10 cellular contexts compared by ENCODE assay signal in genomic region chr11:99693941-99694492, GRCh38.
DNase-seq lines count a peak whose midpoint lies in the region; ATAC-seq, FAIRE-seq and TF ChIP-seq lines count a peak whose summit lies in the region.
"Had no signal": no experiment of that assay in that cellular context is flagged by ENCODE, and none has a peak within 500 bp of the region (broad histone marks: within the 10 kb centered on the region; RNA-seq: fewer than 3 reads in every experiment).

No MANE protein-coding gene starts in this region.

- peak overlapping the region; percentile 60 for H3K27ac ChIP-seq in RWPE2 (ENCODE audit: poor library complexity, severe bottlenecking)
- H3K27ac ChIP-seq in smooth muscle cell (ENCODE audit: low read depth): peak overlapping the region; percentile 45
- no peak overlapping the region for H3K27ac ChIP-seq in testis

- peak; percentile 92 for ATAC-seq in RWPE2 (ENCODE audit: low read depth)
- ATAC-seq in GM19452 (IDR thresholded peaks at IDR 0.05; ENCODE audit: unreplicated experiment): no peak
- ATAC-seq: effector memory CD8-positive, alpha-beta T cell had no signal

- peak overlapping the region; percentile 66 for H3K4me2 ChIP-seq in smooth muscle cell

- H3K36me3 ChIP-seq in RWPE2 (ENCODE audit: low read depth): no peaks in the 10 kb centered on the region
- no peaks in the 10 kb centered on the region for H3K36me3 ChIP-seq in smooth muscle cell (ENCODE audit: low read depth)
- H3K36me3 ChIP-seq in testis (ENCODE audit: low read depth, missing control alignments): no peaks in the 10 kb centered on the region

- intact Hi-C loops in testis (cut with DNase I; ENCODE audit: low total_unique reads): no loop called here

- no peaks in the 10 kb centered on the region for H3F3A ChIP-seq in smooth muscle cell (ENCODE audit: low read depth)

- TF ChIP-seq CTCF in RWPE2 (IDR thresholded peaks at IDR 0.05; ENCODE audit: poor library complexity, severe bottlenecking): no peak
- TF ChIP-seq CTCF in fibroblast of mammary gland (conservative IDR thresholded peaks at IDR 0.05; ENCODE audit: control insufficient read depth, insufficient read depth, low read depth, low read length): no peak
- TF ChIP-seq CTCF in smooth muscle cell (IDR thresholded peaks at IDR 0.05; ENCODE audit: borderline replicate concordance, insufficient read depth, poor library complexity, severe bottlenecking): no peak
- TF ChIP-seq CTCF in testis (IDR thresholded peaks at IDR 0.05): no peak

- no peak for TF ChIP-seq POLR2A in testis (IDR thresholded peaks at IDR 0.05)

- no peaks in the 10 kb centered on the region for H3K27me3 ChIP-seq in RWPE2 (ENCODE audit: insufficient read depth, poor library complexity, severe bottlenecking)
- no peaks in the 10 kb centered on the region for H3K27me3 ChIP-seq in smooth muscle cell (ENCODE audit: low read depth)
- no peaks in the 10 kb centered on the region for H3K27me3 ChIP-seq in testis

- H3K4me3 ChIP-seq in RWPE2 (ENCODE audit: severe bottlenecking) (no peak overlapping the region), fibroblast of mammary gland (ENCODE audit: control insufficient read depth, low read depth, low read length) (no peak overlapping the region), smooth muscle cell (no peak overlapping the region), testis (no peak overlapping the region)

- WGBS in smooth muscle cell (ENCODE audit: low lambda C conversion rate): 43% methylated on average over 6 of the region's 6 CpGs
- WGBS in testis, 2 donors: 73 to 74% methylated on average over 6 of the region's 6 CpGs

- H3K9me3 ChIP-seq in RWPE2 (ENCODE audit: severe bottlenecking) (no peaks in the 10 kb centered on the region), smooth muscle cell (replicated peaks; ENCODE audit: low read depth) (no peaks in the 10 kb centered on the region), testis (no peaks in the 10 kb centered on the region)

- H3K4me1 ChIP-seq in RWPE2 (ENCODE audit: insufficient read depth, poor library complexity, severe bottlenecking) (peaks cover 16% of the 10 kb centered on the region), smooth muscle cell (ENCODE audit: low read depth) (no peaks in the 10 kb centered on the region), testis (no peaks in the 10 kb centered on the region)

- peak; percentile 23 for FAIRE-seq in HTR-8/SVneo (lab: Jason Lieb, UNC)

- H3K9ac ChIP-seq in smooth muscle cell (ENCODE audit: low read depth): no peak overlapping the region

- peak overlapping the region; percentile 51 for H2AFZ ChIP-seq in smooth muscle cell (ENCODE audit: low read depth)

- DNase-seq in HTR-8/SVneo (ENCODE audit: insufficient read length, low spot score): peak; percentile 37
- no peak for DNase-seq in RWPE2 (ENCODE audit: low spot score)
- peak; percentile 66 for DNase-seq in fibroblast of mammary gland (ENCODE audit: low read depth)
- no peak for DNase-seq in smooth muscle cell (lab: John Stamatoyannopoulos, UW; ENCODE audit: unreplicated experiment)
- DNase-seq in testis: no peak
- no peak for DNase-seq in GM19238 (ENCODE audit: insufficient read length, low spot score)
- DNase-seq: activated CD4-positive, alpha-beta T cell treated with anti-CD3 and anti-CD28 coated beads for 4 hours; activated naive CD4-positive, alpha-beta T cell; effector memory CD8-positive, alpha-beta T cell had no signal

- H4K20me1 ChIP-seq in smooth muscle cell (ENCODE audit: low read depth): no peaks in the 10 kb centered on the region

- no peaks in the 10 kb centered on the region for H3K79me2 ChIP-seq in smooth muscle cell (ENCODE audit: low read depth)

Comparison
In these comparisons a context has a peak if more than half of its experiments do, and no peak if none do; other contexts are left out.
1. DNase-seq: peak in HTR-8/SVneo (single experiment) and fibroblast of mammary gland (single experiment); none in RWPE2 (single experiment), smooth muscle cell (single experiment), testis (single experiment) and GM19238 (single experiment).
2. H3K27ac ChIP-seq: peak in RWPE2 (single experiment) and smooth muscle cell (single experiment); none in testis (0 of 2).